8 cellular contexts compared by ENCODE assay signal in the genomic region with DNA sequence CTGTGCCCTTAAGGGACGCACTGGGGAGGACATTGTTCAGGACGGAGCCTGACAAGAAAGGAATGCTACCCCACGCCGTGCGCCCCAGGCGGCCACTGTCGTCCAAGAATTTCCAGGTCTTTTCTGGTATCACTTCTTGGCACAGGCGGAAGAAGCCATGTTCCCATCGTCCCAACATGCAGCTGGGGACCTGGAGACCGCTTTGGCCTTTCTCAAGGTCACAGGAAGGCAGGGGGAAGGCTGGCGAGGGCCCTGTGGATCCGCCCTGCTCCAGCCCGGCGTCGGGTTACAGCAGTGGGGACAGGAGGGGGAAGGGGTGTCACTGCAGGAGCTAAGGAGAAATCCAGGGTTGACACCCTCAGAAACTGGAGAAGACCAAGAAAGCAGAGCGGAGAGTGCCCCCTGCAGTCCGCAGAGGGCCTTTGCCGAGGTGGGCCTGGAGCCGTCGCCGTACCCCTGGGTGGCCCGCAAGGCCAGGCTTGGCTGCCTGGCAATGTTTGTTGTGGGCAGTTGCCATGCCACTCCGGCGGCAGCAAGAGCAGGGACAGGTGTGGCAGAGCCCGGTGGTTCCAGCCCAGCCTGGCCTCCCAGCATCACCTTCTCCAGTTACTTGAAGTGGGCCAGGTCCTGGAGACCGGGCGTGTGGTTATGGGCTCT.
DNase-seq lines count a peak whose midpoint lies in the region; ATAC-seq, FAIRE-seq and TF ChIP-seq lines count a peak whose summit lies in the region.

No MANE protein-coding gene starts in this region.

- FAIRE-seq in keratinocyte (lab: Jason Lieb, UNC) = no peak

- no peaks in the 10 kb centered on the region for H4K20me1 ChIP-seq in keratinocyte (ENCODE audit: control insufficient read depth, extremely low read depth, insufficient read depth, low read length)

- H3K79me2 ChIP-seq in keratinocyte (ENCODE audit: control insufficient read depth, insufficient read depth, low read length) = no peaks in the 10 kb centered on the region

- H3K9me3 ChIP-seq in A673 (ENCODE audit: low read depth, low read length, poor library complexity, severe bottlenecking) (no peaks in the 10 kb centered on the region), T-helper 17 cell (ENCODE audit: control insufficient read depth, low read length, poor library complexity, severe bottlenecking) (no peaks in the 10 kb centered on the region), keratinocyte (ENCODE audit: control insufficient read depth, low read depth, low read length) (no peaks in the 10 kb centered on the region)

- dilution Hi-C loops in keratinocyte (cut with MboI; ENCODE audit: extremely low pct_ligation_motif_present, low sequenced_read_pairs) = no loop called here

- H3K4me1 Mint-ChIP-seq in T-helper 17 cell = no peaks in the 10 kb centered on the region

- H3K27ac ChIP-seq in A673 (ENCODE audit: low read depth, low read length, poor library complexity, severe bottlenecking) (no peak overlapping the region), HL-60 (replicated peaks) (no peak overlapping the region), keratinocyte (ENCODE audit: control insufficient read depth, insufficient read depth, low read length) (no peak overlapping the region), caudate nucleus (ENCODE audit: low read depth, low read length) (no peak overlapping the region)

- no peak overlapping the region for H3K4me3 Mint-ChIP-seq in T-helper 17 cell

- intact Hi-C loops in A673 (cut with micrococcal nuclease; ENCODE audit: unreplicated experiment) = no loop called here

- peak; percentile 59 for TF ChIP-seq CTCF in A673 (conservative IDR thresholded peaks at IDR 0.05; ENCODE audit: low read depth, low read length)
- peak; percentile 16 for TF ChIP-seq CTCF in HL-60 (IDR thresholded peaks at IDR 0.05; ENCODE audit: insufficient read depth, low read length)
- peak in 2 of 3 experiments; percentile 27 to 44 for TF ChIP-seq CTCF in keratinocyte (optimal IDR thresholded peaks at IDR 0.05 in 1 of 3, IDR thresholded peaks at IDR 0.05 in 1 of 3, conservative IDR thresholded peaks at IDR 0.05 in 1 of 3; ENCODE audit: extremely low read depth in 1 of 3, insufficient read depth in 2 of 3, low read length in 3 of 3)

- no peaks in the 10 kb centered on the region for H3K9me1 ChIP-seq in keratinocyte (ENCODE audit: control insufficient read depth, extremely low read depth, insufficient read depth, low read length)

- H3K36me3 Mint-ChIP-seq in T-helper 17 cell (ENCODE audit: low read depth) = peaks cover 3% of the 10 kb centered on the region

- ATAC-seq in T-helper 17 cell (no peak), GM21825 (IDR thresholded peaks at IDR 0.05; ENCODE audit: unreplicated experiment) (no peak)

- H2AFZ ChIP-seq in keratinocyte (ENCODE audit: control insufficient read depth, low read length) = no peak overlapping the region

- POLR2A ChIA-PET in A673 (lab: Charles Lee; ENCODE audit: low non-redundant PET) = no interaction called here

- H3K27me3 ChIP-seq in A673 (replicated peaks; ENCODE audit: insufficient read depth, low read depth, low read length, poor library complexity) = no peaks in the 10 kb centered on the region
- no peaks in the 10 kb centered on the region for H3K27me3 ChIP-seq in HL-60 (ENCODE audit: insufficient read depth, poor library complexity, severe bottlenecking)
- H3K27me3 ChIP-seq in keratinocyte (ENCODE audit: control insufficient read depth, extremely low read depth, insufficient read depth, low read length) = no peaks in the 10 kb centered on the region

- BruUV-seq in A673 (replicated peaks; lab: Mats Ljungman, UMichigan) = no TSS peak

- no peaks in the 10 kb centered on the region for H3K36me3 ChIP-seq in A673 (ENCODE audit: insufficient read depth, low read length, poor library complexity, severe bottlenecking)
- H3K36me3 ChIP-seq in keratinocyte (ENCODE audit: control insufficient read depth in 2 of 2, extremely low read depth in 1 of 2, insufficient read depth in 2 of 2, low read length in 2 of 2) = no peaks in the 10 kb centered on the region

- H3K4me2 ChIP-seq in keratinocyte (ENCODE audit: control insufficient read depth, extremely low read depth, insufficient read depth, low read depth, low read length) = no peak overlapping the region

- H3K9ac ChIP-seq in keratinocyte (ENCODE audit: control insufficient read depth, extremely low read depth, insufficient read depth, low read length) = no peak overlapping the region

- no peak overlapping the region for H3K4me3 ChIP-seq in A673 (ENCODE audit: low read depth, low read length, poor library complexity, severe bottlenecking)
- H3K4me3 ChIP-seq in HL-60 (replicated peaks; ENCODE audit: insufficient read depth, low read length) = no peak overlapping the region
- no peak overlapping the region for H3K4me3 ChIP-seq in keratinocyte (ENCODE audit: control insufficient read depth in 2 of 3, extremely low read depth in 1 of 3, insufficient read depth in 2 of 3, low read depth in 1 of 3, low read length in 3 of 3)

- H3K4me1 ChIP-seq in A673 (ENCODE audit: insufficient read depth, low read length, poor library complexity, severe bottlenecking) (no peaks in the 10 kb centered on the region), keratinocyte (ENCODE audit: control insufficient read depth, extremely low read depth, insufficient read depth, low read length) (peaks cover 3% of the 10 kb centered on the region)

- H3K27ac Mint-ChIP-seq in T-helper 17 cell = peak overlapping the region; percentile 47

- DNase-seq in A673 (ENCODE audit: low spot score) (peak; percentile 50), HL-60 (ENCODE audit: low read depth in 1 of 2, low spot score in 1 of 2) (peak in 1 of 2 experiments; percentile 18), T-helper 17 cell (no peak), keratinocyte (ENCODE audit: low read depth, low spot score) (no peak), caudate nucleus (lab: John Stamatoyannopoulos, UW) (no peak), RKO (ENCODE audit: low spot score) (no peak)
- no peak for DNase-seq in activated CD4-positive, alpha-beta T cell treated with anti-CD3 and anti-CD28 coated beads for 1 hour

- CTCF ChIA-PET in A673 (lab: Charles Lee) = no interaction called here

- H3K27me3 Mint-ChIP-seq in T-helper 17 cell = no peaks in the 10 kb centered on the region
